In the genomic region with DNA sequence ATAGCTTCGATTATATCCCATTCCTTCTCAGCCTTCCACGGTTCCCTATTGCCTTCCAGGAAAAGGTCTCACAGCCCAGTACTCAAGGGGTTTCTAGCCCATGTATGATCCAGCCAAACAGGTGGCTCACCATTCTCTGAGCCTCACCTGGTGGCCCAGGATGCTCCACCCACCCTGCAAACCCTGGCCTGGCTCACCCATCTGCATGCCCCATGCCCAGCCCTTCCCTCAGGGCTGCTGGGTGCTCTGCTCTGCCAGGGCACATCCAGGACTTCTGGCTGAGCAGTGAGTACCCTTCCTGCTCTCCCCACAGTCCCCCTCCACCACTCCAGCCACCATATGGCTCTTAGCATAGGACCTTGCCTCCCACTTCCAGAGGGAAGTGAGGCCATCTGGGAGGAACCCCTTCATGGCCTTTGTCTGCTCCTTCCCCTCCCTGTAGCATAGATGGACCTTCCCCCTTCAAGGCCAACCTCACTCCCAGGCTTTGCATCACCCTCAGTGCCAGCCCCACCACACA, we compare ENCODE assay signal across 22 cellular contexts. TPM values are rescaled to one million over a fixed set of nuclear protein-coding genes. Genes with fewer than 3 reads are reported as not detected.
DNase-seq lines count a peak whose midpoint lies in the region; ATAC-seq and TF ChIP-seq lines count a peak whose summit lies in the region.
"Had no signal": no experiment of that assay in that cellular context is flagged by ENCODE, and none has a peak within 500 bp of the region (broad histone marks: within the 10 kb centered on the region; RNA-seq: fewer than 3 reads in every experiment).

No MANE protein-coding gene starts in this region.

- H3K36me3 ChIP-seq in CD4-positive, CD25-positive, alpha-beta regulatory T cell (ENCODE audit: control insufficient read depth, insufficient read depth, low read length): no peaks in the 10 kb centered on the region
- H3K36me3 ChIP-seq in HEK293 (ENCODE audit: control insufficient read depth in 2 of 2, insufficient read depth in 1 of 2, low read length in 2 of 2) (no peaks in the 10 kb centered on the region), neuronal stem cell (replicated peaks in 1 of 2; ENCODE audit: control insufficient read depth in 2 of 2, insufficient read depth in 2 of 2, low read length in 2 of 2) (no peaks in the 10 kb centered on the region)
- H3K36me3 ChIP-seq: BLaER1 had no signal

- POLR2A ChIA-PET in HEK293 (lab: Yijun Ruan, JAX): no interaction called here

- peak overlapping the region; percentile 40 for H2AK5ac ChIP-seq in neuronal stem cell (ENCODE audit: low read depth, low read length)

- H3K27me3 Mint-ChIP-seq in CD4-positive, CD25-positive, alpha-beta regulatory T cell: peaks cover 30% of the 10 kb centered on the region
- H3K27me3 Mint-ChIP-seq in activated T-helper 17 cell treated with anti-CD3 and anti-CD28 coated beads, Interleukin-2, amount 50 U/mL, for 72 hours: no peaks in the 10 kb centered on the region

- CTCF ChIA-PET in HEK293 (lab: Yijun Ruan, JAX): no interaction called here

- H3K4me3 Mint-ChIP-seq in CD4-positive, CD25-positive, alpha-beta regulatory T cell: no peak overlapping the region
- no peak overlapping the region for H3K4me3 Mint-ChIP-seq in activated T-helper 17 cell treated with anti-CD3 and anti-CD28 coated beads, Interleukin-2, amount 50 U/mL, for 72 hours
- H3K4me3 Mint-ChIP-seq: CD8-positive, alpha-beta T cell had no signal

- H3K18ac ChIP-seq in neuronal stem cell (ENCODE audit: low read length): peak overlapping the region; percentile 45

- H4K8ac ChIP-seq in neuronal stem cell (ENCODE audit: low read depth, low read length): no peak overlapping the region

- no peak for TF ChIP-seq CTCF in HEK293 (tag by site-specific recombination; IDR thresholded peaks at IDR 0.05)

- H3K9me3 Mint-ChIP-seq in CD4-positive, CD25-positive, alpha-beta regulatory T cell: peaks cover 0 to 1% (median 0%) of the 10 kb centered on the region in 7 donors
- H3K9me3 Mint-ChIP-seq in activated T-helper 17 cell treated with anti-CD3 and anti-CD28 coated beads, Interleukin-2, amount 50 U/mL, for 72 hours: no peaks in the 10 kb centered on the region
- H3K9me3 Mint-ChIP-seq: CD8-positive, alpha-beta T cell had no signal

- H3K9ac ChIP-seq in neuronal stem cell (ENCODE audit: low read depth, low read length, poor library complexity): no peak overlapping the region
- H3K9ac ChIP-seq: BLaER1 had no signal

- H2AFZ ChIP-seq in neuronal stem cell (ENCODE audit: low read length): no peak overlapping the region

- peaks cover 2% of the 10 kb centered on the region for H3K27me3 ChIP-seq in CD4-positive, CD25-positive, alpha-beta regulatory T cell (ENCODE audit: control insufficient read depth, insufficient read depth, low read length)
- no peaks in the 10 kb centered on the region for H3K27me3 ChIP-seq in neuronal stem cell (ENCODE audit: control insufficient read depth in 3 of 3, insufficient read depth in 3 of 3, low read depth in 1 of 3, low read length in 3 of 3)
- H3K27me3 ChIP-seq: BLaER1 had no signal

- peak overlapping the region in 2 of 3 donors; percentile 16 to 43 for H3K27ac Mint-ChIP-seq in CD4-positive, CD25-positive, alpha-beta regulatory T cell
- peak overlapping the region; percentile 40 for H3K27ac Mint-ChIP-seq in activated T-helper 17 cell treated with anti-CD3 and anti-CD28 coated beads, Interleukin-2, amount 50 U/mL, for 72 hours
- H3K27ac Mint-ChIP-seq: CD8-positive, alpha-beta T cell had no signal

- no peak overlapping the region for H3K4me2 ChIP-seq in neuronal stem cell (ENCODE audit: insufficient read depth, low read length, poor library complexity, severe bottlenecking)
- H3K4me2 ChIP-seq: BLaER1 had no signal

- no peak for DNase-seq in CD4-positive, CD25-positive, alpha-beta regulatory T cell
- DNase-seq in neuronal stem cell (ENCODE audit: low spot score) (no peak), mesenteric fat pad (ENCODE audit: low spot score) (no peak), NCI-H2107 (lab: John Stamatoyannopoulos, UW) (no peak), DMS53 treated with DMSO at 0.1 percent for 48 hours (lab: John Stamatoyannopoulos, UW; ENCODE audit: unreplicated experiment) (no peak)
- DNase-seq: ACHN; CD8-positive, alpha-beta T cell; DMS79; H9; KG1; NCI-H1092; NCI-H1436; NCI-H1930; NCI-H446; NCI-H774; Right ventricle myocardium superior; SW 1271; T-helper 2 cell had no signal

- no peak overlapping the region for H2BK120ac ChIP-seq in neuronal stem cell (ENCODE audit: low read depth, low read length)

- peak overlapping the region; percentile 88 for H2BK12ac ChIP-seq in neuronal stem cell (ENCODE audit: low read length)

- no peak overlapping the region for H3K4me3 ChIP-seq in CD4-positive, CD25-positive, alpha-beta regulatory T cell (ENCODE audit: low read depth, low read length)
- H3K4me3 ChIP-seq in HEK293 (ENCODE audit: low read depth, low read length): no peak overlapping the region
- no peak overlapping the region for H3K4me3 ChIP-seq in neuronal stem cell (ENCODE audit: low read length in 2 of 2)
- H3K4me3 ChIP-seq: BLaER1 had no signal

- peaks cover 15% of the 10 kb centered on the region for H3K4me1 ChIP-seq in CD4-positive, CD25-positive, alpha-beta regulatory T cell (ENCODE audit: control insufficient read depth, insufficient read depth, low read length, poor library complexity, severe bottlenecking)
- H3K4me1 ChIP-seq in HEK293 (ENCODE audit: control insufficient read depth, insufficient read depth, low read length) (peaks cover under 1% of the 10 kb centered on the region), neuronal stem cell (ENCODE audit: control insufficient read depth in 2 of 2, insufficient read depth in 1 of 2, low read depth in 1 of 2, low read length in 2 of 2) (peaks cover 25 to 28% of the 10 kb centered on the region in 2 donors)

- no peaks in the 10 kb centered on the region for H3K9me3 ChIP-seq in CD4-positive, CD25-positive, alpha-beta regulatory T cell (ENCODE audit: control insufficient read depth in 2 of 2, low read length in 2 of 2)
- no peaks in the 10 kb centered on the region for H3K9me3 ChIP-seq in HEK293 (ENCODE audit: control insufficient read depth, insufficient read depth, low read depth, low read length)
- H3K9me3 ChIP-seq in neuronal stem cell (replicated peaks in 1 of 2; ENCODE audit: control insufficient read depth in 2 of 2, insufficient read depth in 1 of 2, low read depth in 1 of 2, low read length in 2 of 2): peaks cover 0 to 5% of the 10 kb centered on the region in 2 donors
- H3K9me3 ChIP-seq: BLaER1 had no signal

- H3K4ac ChIP-seq in neuronal stem cell (ENCODE audit: low read length): no peak overlapping the region

- peaks cover 1% of the 10 kb centered on the region for H3K79me1 ChIP-seq in neuronal stem cell (ENCODE audit: low read depth, low read length)

- no peaks in the 10 kb centered on the region for H3K36me3 Mint-ChIP-seq in CD4-positive, CD25-positive, alpha-beta regulatory T cell
- no peaks in the 10 kb centered on the region for H3K36me3 Mint-ChIP-seq in activated T-helper 17 cell treated with anti-CD3 and anti-CD28 coated beads, Interleukin-2, amount 50 U/mL, for 72 hours (ENCODE audit: low read depth)
- H3K36me3 Mint-ChIP-seq: CD8-positive, alpha-beta T cell had no signal

- no peak overlapping the region for H3K27ac ChIP-seq in CD4-positive, CD25-positive, alpha-beta regulatory T cell (ENCODE audit: insufficient read depth, low read length, poor library complexity, severe bottlenecking)
- H3K27ac ChIP-seq in HEK293 (ENCODE audit: extremely low read depth, low read depth, low read length): no peak overlapping the region
- H3K27ac ChIP-seq in neuronal stem cell (replicated peaks; ENCODE audit: low read length): no peak overlapping the region
- H3K27ac ChIP-seq: BLaER1 had no signal

- no peak for ATAC-seq in CD4-positive, CD25-positive, alpha-beta regulatory T cell (ENCODE audit: low read depth in 2 of 2)
- no peak for ATAC-seq in activated T-helper 17 cell treated with anti-CD3 and anti-CD28 coated beads, Interleukin-2, amount 50 U/mL, for 72 hours (replicated peaks)
- no peak for ATAC-seq in HG02885 (IDR thresholded peaks at IDR 0.05; ENCODE audit: poor library complexity, unreplicated experiment)
- ATAC-seq: CD8-positive, alpha-beta T cell had no signal

- H4K91ac ChIP-seq in neuronal stem cell (ENCODE audit: low read depth, low read length, poor library complexity): no peak overlapping the region

- WGBS in neuronal stem cell (ENCODE audit: extremely low coverage in 2 of 2, insufficient read length in 2 of 2, insufficient replicate concordance in 1 of 2), 2 donors: no CpG with 5 or more reads among the region's 2 CpGs

- peaks cover 0 to 15% (median 5%) of the 10 kb centered on the region in 4 donors for H3K4me1 Mint-ChIP-seq in CD4-positive, CD25-positive, alpha-beta regulatory T cell
- peaks cover 5% of the 10 kb centered on the region for H3K4me1 Mint-ChIP-seq in activated T-helper 17 cell treated with anti-CD3 and anti-CD28 coated beads, Interleukin-2, amount 50 U/mL, for 72 hours

- H3K14ac ChIP-seq in neuronal stem cell (ENCODE audit: low read length): no peak overlapping the region

- peak overlapping the region; percentile 54 for H2BK15ac ChIP-seq in neuronal stem cell (ENCODE audit: low read length)

- H2BK5ac ChIP-seq in neuronal stem cell (ENCODE audit: low read length): no peak overlapping the region

- peak overlapping the region; percentile 68 for H3K23ac ChIP-seq in neuronal stem cell (ENCODE audit: low read depth, low read length, poor library complexity)

RNA-seq across cellular contexts. Expression of a gene that starts 5.8 kb away (rescaled TPM):
- not detected for total RNA-seq in CD4-positive, CD25-positive, alpha-beta regulatory T cell
- not detected for polyA plus RNA-seq in CD4-positive, CD25-positive, alpha-beta regulatory T cell
- under 1 TPM in 1 of 2 donors, not detected in 1; 0.32 TPM for total RNA-seq in activated T-helper 17 cell treated with anti-CD3 and anti-CD28 coated beads, Interleukin-2, amount 50 U/mL, for 72 hours
- 74.6 TPM for polyA plus RNA-seq in neuronal stem cell (2013, experiment 1 of 2)
- polyA plus RNA-seq in neuronal stem cell (2013, experiment 2 of 2): 74.3 TPM
- total RNA-seq in mesenteric fat pad: 0.58 TPM
- total RNA-seq: CD8-positive, alpha-beta T cell had no signal

RNA-seq across cellular contexts. Expression of a gene that starts 16.1 kb away (rescaled TPM):
- total RNA-seq in CD4-positive, CD25-positive, alpha-beta regulatory T cell: 18.7 TPM
- polyA plus RNA-seq in CD4-positive, CD25-positive, alpha-beta regulatory T cell: 1 to 10 TPM; 7.4 to 7.6 (median 7.5) TPM
- 10 to 100 TPM; 20.2 to 30.9 TPM for total RNA-seq in activated T-helper 17 cell treated with anti-CD3 and anti-CD28 coated beads, Interleukin-2, amount 50 U/mL, for 72 hours
- polyA plus RNA-seq in neuronal stem cell (2013, experiment 1 of 2): 15.2 TPM
- polyA plus RNA-seq in neuronal stem cell (2013, experiment 2 of 2): 15.8 TPM
- 14.7 TPM for total RNA-seq in mesenteric fat pad

RNA-seq across cellular contexts. Expression of a gene that starts 51.7 kb away (rescaled TPM):
- 124 TPM for total RNA-seq in CD4-positive, CD25-positive, alpha-beta regulatory T cell
- polyA plus RNA-seq in CD4-positive, CD25-positive, alpha-beta regulatory T cell: 100 to 1,000 TPM; 426 to 582 (median 526) TPM
- 100 to 1,000 TPM; 329 to 461 TPM for total RNA-seq in activated T-helper 17 cell treated with anti-CD3 and anti-CD28 coated beads, Interleukin-2, amount 50 U/mL, for 72 hours
- polyA plus RNA-seq in neuronal stem cell (2013, experiment 1 of 2): 465 TPM
- 460 TPM for polyA plus RNA-seq in neuronal stem cell (2013, experiment 2 of 2)
- total RNA-seq in mesenteric fat pad: 249 TPM
